1 cellular context compared by ENCODE assay signal in the genomic region with DNA sequence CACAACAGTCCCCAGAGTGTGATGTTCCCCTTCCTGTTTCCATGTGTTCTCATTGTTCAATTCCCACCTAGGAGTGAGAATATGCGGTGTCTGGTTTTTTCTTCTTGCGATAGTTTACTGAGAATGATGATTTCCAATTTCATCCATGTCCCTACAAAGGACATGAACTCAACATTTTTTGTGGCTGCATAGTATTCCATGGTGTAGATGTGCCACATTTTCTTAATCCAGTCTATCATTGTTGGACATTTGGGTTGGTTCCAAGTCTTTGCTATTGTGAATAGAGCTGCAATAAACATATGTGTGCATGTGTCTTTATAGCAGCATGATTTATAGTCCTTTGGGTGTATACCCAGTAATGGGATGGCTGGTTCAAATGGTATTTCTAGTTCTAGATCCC.
A peak's percentile ranks its signal among the peaks of the same experiment; 100 is the strongest.
DNase-seq lines count a peak whose midpoint lies in the region; ATAC-seq, FAIRE-seq and TF ChIP-seq lines count a peak whose summit lies in the region.
"Not testable (repeated sequence)": the region's sequence is repeated elsewhere in the genome, so short reads cannot be mapped to it uniquely, and the experiment has no call there.

No MANE protein-coding gene starts in this region.

- H3K9me3 ChIP-seq in K562 (replicated peaks; ENCODE audit: control insufficient read depth, insufficient read depth, low read depth, low read length) = not testable (repeated sequence)

- not testable (repeated sequence) for H3K9ac ChIP-seq in K562 (ENCODE audit: insufficient read depth in 1 of 2, low read depth in 2 of 2, low read length in 2 of 2)

- not testable (repeated sequence) for H2AFZ ChIP-seq in K562 (ENCODE audit: low read depth, low read length)

- 63% methylated on average over 2 of the region's 2 CpGs for WGBS in K562 (ENCODE audit: insufficient coverage, low coverage, missing lambda C conversion rate)

- in situ Hi-C loops in K562 (cut with MboI) = not testable (repeated sequence)

- not testable (repeated sequence) for H3K9me1 ChIP-seq in K562 (ENCODE audit: control insufficient read depth, insufficient read depth, low read length)

- not testable (repeated sequence) for TF ChIP-seq POLR2A in K562 (conservative IDR thresholded peaks at IDR 0.05)

- not testable (repeated sequence) for H4K20me1 ChIP-seq in K562 (replicated peaks; ENCODE audit: control insufficient read depth, insufficient read depth, low read length)

- H3K79me2 ChIP-seq in K562 (ENCODE audit: control insufficient read depth, insufficient read depth, low read length) = not testable (repeated sequence)

- not testable (repeated sequence) for TF ChIP-seq CTCF in K562 (IDR thresholded peaks at IDR 0.05 in 2 of 3, conservative IDR thresholded peaks at IDR 0.05 in 1 of 3; ENCODE audit: insufficient read depth in 2 of 3, low read depth in 1 of 3, low read length in 3 of 3)

- not testable (repeated sequence) for H3K27me3 ChIP-seq in K562 (ENCODE audit: control insufficient read depth in 2 of 2, insufficient read depth in 2 of 2, low read length in 2 of 2)

- POLR2A ChIA-PET in K562 (lab: Yijun Ruan, JAX) = not testable (repeated sequence)

- intact Hi-C loops in K562 (cut with micrococcal nuclease) = not testable (repeated sequence)

- not testable (repeated sequence) for BruUV-seq in K562 (replicated peaks; lab: Mats Ljungman, UMichigan)

- H3K4me3 ChIP-seq in K562 = not testable (repeated sequence)

- H3K36me3 ChIP-seq in K562 (ENCODE audit: control insufficient read depth, insufficient read depth, low read length) = not testable (repeated sequence)

- not testable (repeated sequence) for ATAC-seq in K562

- CTCF ChIA-PET in K562 (lab: Yijun Ruan, JAX; ENCODE audit: low intra/inter-chr PET ratio) = not testable (repeated sequence)

- H3K4me2 ChIP-seq in K562 (ENCODE audit: insufficient read depth, low read length) = not testable (repeated sequence)

- not testable (repeated sequence) for H3K27ac ChIP-seq in K562 (ENCODE audit: extremely low read depth, low read depth, low read length)

- not testable (repeated sequence) for TF ChIP-seq EP300 in K562 (IDR thresholded peaks at IDR 0.05; ENCODE audit: low read length)

- not testable (repeated sequence) for H3K4me1 ChIP-seq in K562 (replicated peaks in 1 of 2; ENCODE audit: control insufficient read depth in 2 of 2, insufficient read depth in 2 of 2, low read length in 2 of 2)

- not testable (repeated sequence) for FAIRE-seq in K562 (lab: Jason Lieb, UNC)

- TF ChIP-seq RAD21 in K562 (CRISPR knock-in tag; conservative IDR thresholded peaks at IDR 0.05 in 1 of 2, IDR thresholded peaks at IDR 0.05 in 1 of 2) = not testable (repeated sequence)

- not testable (repeated sequence) for DNase-seq in K562 (ENCODE audit: extremely low read depth in 1 of 4, low spot score in 3 of 4)

TF ChIP-seq in K562, 482 proteins besides CTCF, POLR2A, EP300 and RAD21:
- TF ChIP-seq BCOR (IDR thresholded peaks at IDR 0.05) (peak; percentile 52), ZNF146 (CRISPR knock-in tag; IDR thresholded peaks at IDR 0.05; ENCODE audit: unreplicated experiment) (peak; percentile 52)
